In the genomic region with DNA sequence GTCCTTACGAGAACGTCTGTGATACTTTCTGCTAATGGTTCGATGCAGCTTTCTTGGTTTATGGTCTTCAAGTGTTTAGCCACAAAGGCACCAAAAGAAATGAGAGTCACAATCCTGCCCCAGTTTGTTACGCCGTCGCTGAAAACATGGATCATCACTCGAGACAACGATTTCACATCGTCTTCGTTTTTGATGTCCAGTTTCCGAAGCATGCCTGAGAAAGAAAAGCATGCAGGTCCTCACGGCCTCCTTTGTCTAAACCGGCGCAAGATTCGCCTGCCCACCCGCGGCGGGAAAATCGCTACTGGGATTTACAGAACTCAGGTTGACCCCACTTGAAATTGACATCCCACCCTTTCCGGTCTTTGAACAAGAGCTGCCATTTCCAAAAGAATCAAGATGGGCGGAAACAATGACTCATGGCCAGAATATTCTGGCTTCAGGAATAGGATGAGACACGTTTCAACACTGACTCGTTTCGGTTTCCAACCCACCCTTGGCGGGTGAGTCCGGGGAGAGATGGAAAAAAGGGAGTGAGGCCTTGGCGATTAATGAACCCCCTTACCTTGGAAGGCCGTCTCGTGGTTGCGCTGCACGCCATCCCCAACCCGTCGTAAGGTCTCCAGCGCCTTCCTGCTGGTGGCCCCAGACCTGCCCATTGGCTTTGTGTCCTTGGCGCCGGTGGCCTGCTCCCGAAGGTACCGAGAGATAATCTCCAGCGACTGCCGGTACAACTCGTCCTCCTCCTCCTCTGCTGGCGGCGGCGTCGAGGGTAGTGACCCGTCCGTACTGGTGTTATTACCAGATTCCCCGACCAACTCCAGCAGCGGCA, we compare ENCODE assay signal across 1 cellular context.
TF ChIP-seq lines count a peak whose summit lies in the region.

No MANE protein-coding gene starts in this region.

TF ChIP-seq in HepG2, 621 proteins besides CTCF, POLR2A, EP300 and RAD21 (continued from another document and continues in another):
- TF ChIP-seq, protein P1, sequence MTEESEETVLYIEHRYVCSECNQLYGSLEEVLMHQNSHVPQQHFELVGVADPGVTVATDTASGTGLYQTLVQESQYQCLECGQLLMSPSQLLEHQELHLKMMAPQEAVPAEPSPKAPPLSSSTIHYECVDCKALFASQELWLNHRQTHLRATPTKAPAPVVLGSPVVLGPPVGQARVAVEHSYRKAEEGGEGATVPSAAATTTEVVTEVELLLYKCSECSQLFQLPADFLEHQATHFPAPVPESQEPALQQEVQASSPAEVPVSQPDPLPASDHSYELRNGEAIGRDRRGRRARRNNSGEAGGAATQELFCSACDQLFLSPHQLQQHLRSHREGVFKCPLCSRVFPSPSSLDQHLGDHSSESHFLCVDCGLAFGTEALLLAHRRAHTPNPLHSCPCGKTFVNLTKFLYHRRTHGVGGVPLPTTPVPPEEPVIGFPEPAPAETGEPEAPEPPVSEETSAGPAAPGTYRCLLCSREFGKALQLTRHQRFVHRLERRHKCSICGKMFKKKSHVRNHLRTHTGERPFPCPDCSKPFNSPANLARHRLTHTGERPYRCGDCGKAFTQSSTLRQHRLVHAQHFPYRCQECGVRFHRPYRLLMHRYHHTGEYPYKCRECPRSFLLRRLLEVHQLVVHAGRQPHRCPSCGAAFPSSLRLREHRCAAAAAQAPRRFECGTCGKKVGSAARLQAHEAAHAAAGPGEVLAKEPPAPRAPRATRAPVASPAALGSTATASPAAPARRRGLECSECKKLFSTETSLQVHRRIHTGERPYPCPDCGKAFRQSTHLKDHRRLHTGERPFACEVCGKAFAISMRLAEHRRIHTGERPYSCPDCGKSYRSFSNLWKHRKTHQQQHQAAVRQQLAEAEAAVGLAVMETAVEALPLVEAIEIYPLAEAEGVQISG (CRISPR knock-in tag; IDR thresholded peaks at IDR 0.05), result peak; percentile 34; the same call in 1 of the 2 replicates
- TF ChIP-seq, protein P2, sequence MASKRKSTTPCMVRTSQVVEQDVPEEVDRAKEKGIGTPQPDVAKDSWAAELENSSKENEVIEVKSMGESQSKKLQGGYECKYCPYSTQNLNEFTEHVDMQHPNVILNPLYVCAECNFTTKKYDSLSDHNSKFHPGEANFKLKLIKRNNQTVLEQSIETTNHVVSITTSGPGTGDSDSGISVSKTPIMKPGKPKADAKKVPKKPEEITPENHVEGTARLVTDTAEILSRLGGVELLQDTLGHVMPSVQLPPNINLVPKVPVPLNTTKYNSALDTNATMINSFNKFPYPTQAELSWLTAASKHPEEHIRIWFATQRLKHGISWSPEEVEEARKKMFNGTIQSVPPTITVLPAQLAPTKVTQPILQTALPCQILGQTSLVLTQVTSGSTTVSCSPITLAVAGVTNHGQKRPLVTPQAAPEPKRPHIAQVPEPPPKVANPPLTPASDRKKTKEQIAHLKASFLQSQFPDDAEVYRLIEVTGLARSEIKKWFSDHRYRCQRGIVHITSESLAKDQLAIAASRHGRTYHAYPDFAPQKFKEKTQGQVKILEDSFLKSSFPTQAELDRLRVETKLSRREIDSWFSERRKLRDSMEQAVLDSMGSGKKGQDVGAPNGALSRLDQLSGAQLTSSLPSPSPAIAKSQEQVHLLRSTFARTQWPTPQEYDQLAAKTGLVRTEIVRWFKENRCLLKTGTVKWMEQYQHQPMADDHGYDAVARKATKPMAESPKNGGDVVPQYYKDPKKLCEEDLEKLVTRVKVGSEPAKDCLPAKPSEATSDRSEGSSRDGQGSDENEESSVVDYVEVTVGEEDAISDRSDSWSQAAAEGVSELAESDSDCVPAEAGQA (IDR thresholded peaks at IDR 0.05; ENCODE audit: low read depth), result no peak
- TF ChIP-seq, protein P2 (CRISPR knock-in tag; IDR thresholded peaks at IDR 0.05; ENCODE audit: borderline replicate concordance), result no peak; the same call in 1 of the 2 replicates
- TF ChIP-seq, protein P3, sequence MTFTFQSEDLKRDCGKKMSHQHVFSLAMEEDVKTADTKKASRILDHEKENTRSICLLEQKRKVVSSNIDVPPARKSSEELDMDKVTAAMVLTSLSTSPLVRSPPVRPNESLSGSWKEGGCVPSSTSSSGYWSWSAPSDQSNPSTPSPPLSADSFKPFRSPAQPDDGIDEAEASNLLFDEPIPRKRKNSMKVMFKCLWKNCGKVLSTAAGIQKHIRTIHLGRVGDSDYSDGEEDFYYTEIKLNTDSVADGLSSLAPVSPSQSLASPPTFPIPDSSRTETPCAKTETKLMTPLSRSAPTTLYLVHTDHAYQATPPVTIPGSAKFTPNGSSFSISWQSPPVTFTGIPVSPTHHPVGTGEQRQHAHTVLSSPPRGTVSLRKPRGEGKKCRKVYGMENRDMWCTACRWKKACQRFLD (CRISPR knock-in tag; IDR thresholded peaks at IDR 0.05; ENCODE audit: borderline replicate concordance), result no peak
- TF ChIP-seq TSC22D2 (CRISPR knock-in tag; IDR thresholded peaks at IDR 0.05; ENCODE audit: borderline replicate concordance) (no peak), PCBP1 (IDR thresholded peaks at IDR 0.05; ENCODE audit: borderline replicate concordance, low read depth, low read length) (no peak), ZMAT3 (CRISPR knock-in tag; conservative IDR thresholded peaks at IDR 0.05) (0 out of 2 replicates have a peak, but pooled peaks have one; percentile 1), TBL1XR1 (IDR thresholded peaks at IDR 0.05; ENCODE audit: borderline replicate concordance, low read length, partially characterized antibody) (no peak), TP53 (CRISPR knock-in tag; conservative IDR thresholded peaks at IDR 0.05) (no peak), MBD4 (IDR thresholded peaks at IDR 0.05; ENCODE audit: borderline replicate concordance, low read length) (no peak), TCF12 (IDR thresholded peaks at IDR 0.05) (no peak), TCF12 (CRISPR knock-in tag; IDR thresholded peaks at IDR 0.05) (0 out of 2 replicates have a peak, but pooled peaks have one; percentile 12), ASH2L (IDR thresholded peaks at IDR 0.05; ENCODE audit: insufficient read length, low read depth, low read length) (peak; percentile 78), KMT2A (CRISPR knock-in tag; IDR thresholded peaks at IDR 0.05) (peak; percentile 18; the same call in 1 of the 2 replicates), MED1 (CRISPR knock-in tag; IDR thresholded peaks at IDR 0.05) (peak; percentile 23; the same call in 1 of the 2 replicates), PAF1 (CRISPR knock-in tag; IDR thresholded peaks at IDR 0.05) (no peak), ZNF879 (CRISPR knock-in tag; IDR thresholded peaks at IDR 0.05) (no peak), TBP (CRISPR knock-in tag; IDR thresholded peaks at IDR 0.05) (no peak), ZNF234 (CRISPR knock-in tag; conservative IDR thresholded peaks at IDR 0.05) (0 out of 2 replicates have a peak, but pooled peaks have one; percentile 79), GZF1 (CRISPR knock-in tag; IDR thresholded peaks at IDR 0.05) (no peak), PAX8 (CRISPR knock-in tag; IDR thresholded peaks at IDR 0.05; ENCODE audit: borderline replicate concordance) (no peak), SOX5 (CRISPR knock-in tag; IDR thresholded peaks at IDR 0.05; ENCODE audit: borderline replicate concordance) (no peak), ZNF30 (CRISPR knock-in tag; IDR thresholded peaks at IDR 0.05) (no peak), YEATS2 (CRISPR knock-in tag; IDR thresholded peaks at IDR 0.05; ENCODE audit: borderline replicate concordance) (no peak), BORCS8-MEF2B (CRISPR knock-in tag; IDR thresholded peaks at IDR 0.05) (no peak), SP2 (CRISPR knock-in tag; IDR thresholded peaks at IDR 0.05) (peak; percentile 45), ZNF713 (CRISPR knock-in tag; IDR thresholded peaks at IDR 0.05) (no peak), MIER2 (CRISPR knock-in tag; IDR thresholded peaks at IDR 0.05) (no peak), ZFX (CRISPR knock-in tag; IDR thresholded peaks at IDR 0.05; ENCODE audit: low read depth) (no peak), ZNF329 (CRISPR knock-in tag; IDR thresholded peaks at IDR 0.05; ENCODE audit: low read depth) (no peak), BCL6 (CRISPR knock-in tag; IDR thresholded peaks at IDR 0.05) (no peak), HOXA5 (CRISPR knock-in tag; IDR thresholded peaks at IDR 0.05) (no peak)
- TF ChIP-seq, protein P4, sequence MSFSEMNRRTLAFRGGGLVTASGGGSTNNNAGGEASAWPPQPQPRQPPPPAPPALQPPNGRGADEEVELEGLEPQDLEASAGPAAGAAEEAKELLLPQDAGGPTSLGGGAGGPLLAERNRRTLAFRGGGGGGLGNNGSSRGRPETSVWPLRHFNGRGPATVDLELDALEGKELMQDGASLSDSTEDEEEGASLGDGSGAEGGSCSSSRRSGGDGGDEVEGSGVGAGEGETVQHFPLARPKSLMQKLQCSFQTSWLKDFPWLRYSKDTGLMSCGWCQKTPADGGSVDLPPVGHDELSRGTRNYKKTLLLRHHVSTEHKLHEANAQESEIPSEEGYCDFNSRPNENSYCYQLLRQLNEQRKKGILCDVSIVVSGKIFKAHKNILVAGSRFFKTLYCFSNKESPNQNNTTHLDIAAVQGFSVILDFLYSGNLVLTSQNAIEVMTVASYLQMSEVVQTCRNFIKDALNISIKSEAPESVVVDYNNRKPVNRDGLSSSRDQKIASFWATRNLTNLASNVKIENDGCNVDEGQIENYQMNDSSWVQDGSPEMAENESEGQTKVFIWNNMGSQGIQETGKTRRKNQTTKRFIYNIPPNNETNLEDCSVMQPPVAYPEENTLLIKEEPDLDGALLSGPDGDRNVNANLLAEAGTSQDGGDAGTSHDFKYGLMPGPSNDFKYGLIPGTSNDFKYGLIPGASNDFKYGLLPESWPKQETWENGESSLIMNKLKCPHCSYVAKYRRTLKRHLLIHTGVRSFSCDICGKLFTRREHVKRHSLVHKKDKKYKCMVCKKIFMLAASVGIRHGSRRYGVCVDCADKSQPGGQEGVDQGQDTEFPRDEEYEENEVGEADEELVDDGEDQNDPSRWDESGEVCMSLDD (CRISPR knock-in tag; IDR thresholded peaks at IDR 0.05; ENCODE audit: borderline replicate concordance), result no peak
- TF ChIP-seq, protein P5, sequence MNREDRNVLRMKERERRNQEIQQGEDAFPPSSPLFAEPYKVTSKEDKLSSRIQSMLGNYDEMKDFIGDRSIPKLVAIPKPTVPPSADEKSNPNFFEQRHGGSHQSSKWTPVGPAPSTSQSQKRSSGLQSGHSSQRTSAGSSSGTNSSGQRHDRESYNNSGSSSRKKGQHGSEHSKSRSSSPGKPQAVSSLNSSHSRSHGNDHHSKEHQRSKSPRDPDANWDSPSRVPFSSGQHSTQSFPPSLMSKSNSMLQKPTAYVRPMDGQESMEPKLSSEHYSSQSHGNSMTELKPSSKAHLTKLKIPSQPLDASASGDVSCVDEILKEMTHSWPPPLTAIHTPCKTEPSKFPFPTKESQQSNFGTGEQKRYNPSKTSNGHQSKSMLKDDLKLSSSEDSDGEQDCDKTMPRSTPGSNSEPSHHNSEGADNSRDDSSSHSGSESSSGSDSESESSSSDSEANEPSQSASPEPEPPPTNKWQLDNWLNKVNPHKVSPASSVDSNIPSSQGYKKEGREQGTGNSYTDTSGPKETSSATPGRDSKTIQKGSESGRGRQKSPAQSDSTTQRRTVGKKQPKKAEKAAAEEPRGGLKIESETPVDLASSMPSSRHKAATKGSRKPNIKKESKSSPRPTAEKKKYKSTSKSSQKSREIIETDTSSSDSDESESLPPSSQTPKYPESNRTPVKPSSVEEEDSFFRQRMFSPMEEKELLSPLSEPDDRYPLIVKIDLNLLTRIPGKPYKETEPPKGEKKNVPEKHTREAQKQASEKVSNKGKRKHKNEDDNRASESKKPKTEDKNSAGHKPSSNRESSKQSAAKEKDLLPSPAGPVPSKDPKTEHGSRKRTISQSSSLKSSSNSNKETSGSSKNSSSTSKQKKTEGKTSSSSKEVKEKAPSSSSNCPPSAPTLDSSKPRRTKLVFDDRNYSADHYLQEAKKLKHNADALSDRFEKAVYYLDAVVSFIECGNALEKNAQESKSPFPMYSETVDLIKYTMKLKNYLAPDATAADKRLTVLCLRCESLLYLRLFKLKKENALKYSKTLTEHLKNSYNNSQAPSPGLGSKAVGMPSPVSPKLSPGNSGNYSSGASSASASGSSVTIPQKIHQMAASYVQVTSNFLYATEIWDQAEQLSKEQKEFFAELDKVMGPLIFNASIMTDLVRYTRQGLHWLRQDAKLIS (CRISPR knock-in tag; IDR thresholded peaks at IDR 0.05), result peak; percentile 8; the same call in 1 of the 2 replicates
- TF ChIP-seq, protein P6, sequence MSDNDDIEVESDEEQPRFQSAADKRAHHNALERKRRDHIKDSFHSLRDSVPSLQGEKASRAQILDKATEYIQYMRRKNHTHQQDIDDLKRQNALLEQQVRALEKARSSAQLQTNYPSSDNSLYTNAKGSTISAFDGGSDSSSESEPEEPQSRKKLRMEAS (IDR thresholded peaks at IDR 0.05), result peak; percentile 3; the same call in 1 of the 2 replicates
- TF ChIP-seq, protein P7, sequence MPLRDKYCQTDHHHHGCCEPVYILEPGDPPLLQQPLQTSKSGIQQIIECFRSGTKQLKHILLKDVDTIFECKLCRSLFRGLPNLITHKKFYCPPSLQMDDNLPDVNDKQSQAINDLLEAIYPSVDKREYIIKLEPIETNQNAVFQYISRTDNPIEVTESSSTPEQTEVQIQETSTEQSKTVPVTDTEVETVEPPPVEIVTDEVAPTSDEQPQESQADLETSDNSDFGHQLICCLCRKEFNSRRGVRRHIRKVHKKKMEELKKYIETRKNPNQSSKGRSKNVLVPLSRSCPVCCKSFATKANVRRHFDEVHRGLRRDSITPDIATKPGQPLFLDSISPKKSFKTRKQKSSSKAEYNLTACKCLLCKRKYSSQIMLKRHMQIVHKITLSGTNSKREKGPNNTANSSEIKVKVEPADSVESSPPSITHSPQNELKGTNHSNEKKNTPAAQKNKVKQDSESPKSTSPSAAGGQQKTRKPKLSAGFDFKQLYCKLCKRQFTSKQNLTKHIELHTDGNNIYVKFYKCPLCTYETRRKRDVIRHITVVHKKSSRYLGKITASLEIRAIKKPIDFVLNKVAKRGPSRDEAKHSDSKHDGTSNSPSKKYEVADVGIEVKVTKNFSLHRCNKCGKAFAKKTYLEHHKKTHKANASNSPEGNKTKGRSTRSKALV (CRISPR knock-in tag; IDR thresholded peaks at IDR 0.05), result peak; percentile 3
- TF ChIP-seq, protein P8, sequence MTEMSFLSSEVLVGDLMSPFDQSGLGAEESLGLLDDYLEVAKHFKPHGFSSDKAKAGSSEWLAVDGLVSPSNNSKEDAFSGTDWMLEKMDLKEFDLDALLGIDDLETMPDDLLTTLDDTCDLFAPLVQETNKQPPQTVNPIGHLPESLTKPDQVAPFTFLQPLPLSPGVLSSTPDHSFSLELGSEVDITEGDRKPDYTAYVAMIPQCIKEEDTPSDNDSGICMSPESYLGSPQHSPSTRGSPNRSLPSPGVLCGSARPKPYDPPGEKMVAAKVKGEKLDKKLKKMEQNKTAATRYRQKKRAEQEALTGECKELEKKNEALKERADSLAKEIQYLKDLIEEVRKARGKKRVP (CRISPR knock-in tag; IDR thresholded peaks at IDR 0.05), result no peak
